ENCODE assay signal across 24 cellular contexts in the genomic region with DNA sequence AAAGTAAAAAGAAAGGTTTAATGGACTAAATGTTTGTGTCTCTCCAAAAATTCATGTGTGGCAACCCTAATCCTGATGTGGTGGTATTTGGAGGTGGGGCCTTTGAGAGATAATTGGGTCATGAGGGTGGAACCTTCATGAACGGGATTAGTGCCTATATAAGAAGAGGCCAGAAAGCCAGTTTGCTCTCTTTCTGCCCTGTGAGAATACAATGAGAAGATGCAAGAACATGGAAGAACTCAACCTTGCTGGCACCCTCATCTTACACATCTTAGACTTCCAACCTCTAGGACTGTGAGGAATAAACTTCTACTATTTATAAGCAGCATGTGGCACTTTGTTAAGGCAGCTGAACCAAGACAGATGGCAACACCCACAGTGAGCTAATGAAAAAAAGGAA.
"Had no signal": no experiment of that assay in that cellular context is flagged by ENCODE, and none has a peak within 500 bp of the region (broad histone marks: within the 10 kb centered on the region; RNA-seq: fewer than 3 reads in every experiment).

No MANE protein-coding gene starts in this region.

- H3K36me3 Mint-ChIP-seq: natural killer cell; stimulated activated memory B cell treated with anti-CD40 and anti-IgM and Interleukin-4, amounts not matched to agents 10 μg/mL and 1 μg/mL and 100 μg/mL, for 72 hours had no signal

- ATAC-seq: effector memory CD8-positive, alpha-beta T cell; gastrocnemius medialis; left ventricle myocardium superior; lower lobe of right lung; natural killer cell; psoas muscle; right cardiac atrium; stimulated activated memory B cell treated with anti-CD40 and anti-IgM and Interleukin-4, amounts not matched to agents 10 μg/mL and 1 μg/mL and 100 μg/mL, for 72 hours; stimulated activated naive CD8-positive, alpha-beta T cell treated with anti-CD3 and anti-CD28 coated beads, Interleukin-15, Interleukin-2, amounts not matched to agents 100 U/mL and 50 U/mL, for 24 hours had no signal

- H3K27me3 Mint-ChIP-seq: effector memory CD8-positive, alpha-beta T cell; stimulated activated memory B cell treated with anti-CD40 and anti-IgM and Interleukin-4, amounts not matched to agents 10 μg/mL and 1 μg/mL and 100 μg/mL, for 72 hours had no signal

- H3K36me3 ChIP-seq: gastrocnemius medialis, lower lobe of right lung, ovary, sigmoid colon, spleen, tibial artery, upper lobe of left lung, uterus had no signal

- DNase-seq: dermis blood vessel endothelial cell; effector memory CD8-positive, alpha-beta T cell; foreskin fibroblast; gastrocnemius medialis; head of caudate nucleus; left ventricle myocardium superior; lower lobe of right lung; natural killer cell; occipital lobe; ovary; psoas muscle; right cardiac atrium; sigmoid colon; spleen; stimulated activated CD4-positive, alpha-beta T cell treated with anti-CD3 and anti-CD28 coated beads, Interleukin-4, amount 100 ng/mL, for 4 hours; stimulated activated naive CD8-positive, alpha-beta T cell treated with anti-CD3 and anti-CD28 coated beads, Interleukin-15, Interleukin-2, amounts not matched to agents 100 U/mL and 50 U/mL, for 24 hours; substantia nigra; testis; tibial artery; upper lobe of left lung; uterus had no signal

- H3K4me1 Mint-ChIP-seq: natural killer cell; stimulated activated memory B cell treated with anti-CD40 and anti-IgM and Interleukin-4, amounts not matched to agents 10 μg/mL and 1 μg/mL and 100 μg/mL, for 72 hours had no signal

- H3K9me3 Mint-ChIP-seq: effector memory CD8-positive, alpha-beta T cell; natural killer cell; stimulated activated memory B cell treated with anti-CD40 and anti-IgM and Interleukin-4, amounts not matched to agents 10 μg/mL and 1 μg/mL and 100 μg/mL, for 72 hours had no signal

- H3K27ac Mint-ChIP-seq: effector memory CD8-positive, alpha-beta T cell; natural killer cell; stimulated activated memory B cell treated with anti-CD40 and anti-IgM and Interleukin-4, amounts not matched to agents 10 μg/mL and 1 μg/mL and 100 μg/mL, for 72 hours had no signal

- H3K4me3 Mint-ChIP-seq: effector memory CD8-positive, alpha-beta T cell; natural killer cell; stimulated activated memory B cell treated with anti-CD40 and anti-IgM and Interleukin-4, amounts not matched to agents 10 μg/mL and 1 μg/mL and 100 μg/mL, for 72 hours had no signal

- H3K4me1 ChIP-seq: gastrocnemius medialis, lower lobe of right lung, psoas muscle, sigmoid colon, spleen, testis, tibial artery, uterus had no signal

- H3K27ac ChIP-seq: coronary artery, gastrocnemius medialis, lower lobe of right lung, ovary, psoas muscle, sigmoid colon, skin epidermis, spleen, testis, tibial artery, upper lobe of left lung, uterus had no signal

- H3K4me3 ChIP-seq: coronary artery, gastrocnemius medialis, lower lobe of right lung, ovary, psoas muscle, sigmoid colon, skin epidermis, spleen, testis, tibial artery, upper lobe of left lung, uterus had no signal

- H3K27me3 ChIP-seq: gastrocnemius medialis, ovary, sigmoid colon, spleen, testis, tibial artery, upper lobe of left lung, uterus had no signal

- H3K9me3 ChIP-seq: gastrocnemius medialis, lower lobe of right lung, ovary, psoas muscle, sigmoid colon, spleen, testis, tibial artery, upper lobe of left lung, uterus had no signal
